ENCODE assay signal across 2 cellular contexts in the genomic region with DNA sequence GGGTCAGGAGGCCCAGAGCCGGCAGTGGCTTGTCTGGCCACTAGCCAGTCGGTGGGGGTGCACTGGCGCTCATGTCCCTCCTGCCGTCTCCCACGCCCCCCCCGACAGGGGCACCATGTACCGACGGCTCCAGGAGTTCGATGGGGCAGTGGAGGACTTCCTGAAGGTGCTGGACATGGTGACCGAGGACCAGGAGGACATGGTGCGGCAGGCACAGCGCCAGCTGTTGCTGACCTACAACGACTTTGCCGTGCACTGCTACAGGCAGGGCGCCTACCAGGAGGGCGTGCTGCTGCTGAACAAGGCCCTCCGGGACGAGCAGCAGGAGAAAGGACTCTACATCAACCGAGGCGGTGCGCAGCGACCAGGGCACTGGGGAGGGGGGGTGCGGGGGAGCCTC.
A peak's percentile ranks its signal among the peaks of the same experiment; 100 is the strongest.
TF ChIP-seq lines count a peak whose summit lies in the region.

No MANE protein-coding gene starts in this region.

TF ChIP-seq in WTC11, 78 proteins besides CTCF, POLR2A, EP300 and RAD21:
- TF ChIP-seq MXD4 (CRISPR knock-in tag; IDR thresholded peaks at IDR 0.05; ENCODE audit: borderline replicate concordance) (no peak), RELA (CRISPR knock-in tag; IDR thresholded peaks at IDR 0.05; ENCODE audit: borderline replicate concordance) (no peak), SMAD4 (CRISPR knock-in tag; IDR thresholded peaks at IDR 0.05) (no peak), GRHL2 (CRISPR knock-in tag; IDR thresholded peaks at IDR 0.05; ENCODE audit: insufficient replicate concordance, severe bottlenecking) (no peak)
- TF ChIP-seq, protein P1, sequence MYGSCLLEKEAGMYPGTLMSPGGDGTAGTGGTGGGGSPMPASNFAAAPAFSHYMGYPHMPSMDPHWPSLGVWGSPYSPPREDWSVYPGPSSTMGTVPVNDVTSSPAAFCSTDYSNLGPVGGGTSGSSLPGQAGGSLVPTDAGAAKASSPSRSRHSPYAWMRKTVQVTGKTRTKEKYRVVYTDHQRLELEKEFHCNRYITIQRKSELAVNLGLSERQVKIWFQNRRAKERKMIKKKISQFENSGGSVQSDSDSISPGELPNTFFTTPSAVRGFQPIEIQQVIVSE (CRISPR knock-in tag; IDR thresholded peaks at IDR 0.05; ENCODE audit: borderline replicate concordance) = no peak
- TF ChIP-seq, protein P2, sequence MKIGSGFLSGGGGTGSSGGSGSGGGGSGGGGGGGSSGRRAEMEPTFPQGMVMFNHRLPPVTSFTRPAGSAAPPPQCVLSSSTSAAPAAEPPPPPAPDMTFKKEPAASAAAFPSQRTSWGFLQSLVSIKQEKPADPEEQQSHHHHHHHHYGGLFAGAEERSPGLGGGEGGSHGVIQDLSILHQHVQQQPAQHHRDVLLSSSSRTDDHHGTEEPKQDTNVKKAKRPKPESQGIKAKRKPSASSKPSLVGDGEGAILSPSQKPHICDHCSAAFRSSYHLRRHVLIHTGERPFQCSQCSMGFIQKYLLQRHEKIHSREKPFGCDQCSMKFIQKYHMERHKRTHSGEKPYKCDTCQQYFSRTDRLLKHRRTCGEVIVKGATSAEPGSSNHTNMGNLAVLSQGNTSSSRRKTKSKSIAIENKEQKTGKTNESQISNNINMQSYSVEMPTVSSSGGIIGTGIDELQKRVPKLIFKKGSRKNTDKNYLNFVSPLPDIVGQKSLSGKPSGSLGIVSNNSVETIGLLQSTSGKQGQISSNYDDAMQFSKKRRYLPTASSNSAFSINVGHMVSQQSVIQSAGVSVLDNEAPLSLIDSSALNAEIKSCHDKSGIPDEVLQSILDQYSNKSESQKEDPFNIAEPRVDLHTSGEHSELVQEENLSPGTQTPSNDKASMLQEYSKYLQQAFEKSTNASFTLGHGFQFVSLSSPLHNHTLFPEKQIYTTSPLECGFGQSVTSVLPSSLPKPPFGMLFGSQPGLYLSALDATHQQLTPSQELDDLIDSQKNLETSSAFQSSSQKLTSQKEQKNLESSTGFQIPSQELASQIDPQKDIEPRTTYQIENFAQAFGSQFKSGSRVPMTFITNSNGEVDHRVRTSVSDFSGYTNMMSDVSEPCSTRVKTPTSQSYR (CRISPR knock-in tag; IDR thresholded peaks at IDR 0.05) = no peak
- TF ChIP-seq, protein P3, sequence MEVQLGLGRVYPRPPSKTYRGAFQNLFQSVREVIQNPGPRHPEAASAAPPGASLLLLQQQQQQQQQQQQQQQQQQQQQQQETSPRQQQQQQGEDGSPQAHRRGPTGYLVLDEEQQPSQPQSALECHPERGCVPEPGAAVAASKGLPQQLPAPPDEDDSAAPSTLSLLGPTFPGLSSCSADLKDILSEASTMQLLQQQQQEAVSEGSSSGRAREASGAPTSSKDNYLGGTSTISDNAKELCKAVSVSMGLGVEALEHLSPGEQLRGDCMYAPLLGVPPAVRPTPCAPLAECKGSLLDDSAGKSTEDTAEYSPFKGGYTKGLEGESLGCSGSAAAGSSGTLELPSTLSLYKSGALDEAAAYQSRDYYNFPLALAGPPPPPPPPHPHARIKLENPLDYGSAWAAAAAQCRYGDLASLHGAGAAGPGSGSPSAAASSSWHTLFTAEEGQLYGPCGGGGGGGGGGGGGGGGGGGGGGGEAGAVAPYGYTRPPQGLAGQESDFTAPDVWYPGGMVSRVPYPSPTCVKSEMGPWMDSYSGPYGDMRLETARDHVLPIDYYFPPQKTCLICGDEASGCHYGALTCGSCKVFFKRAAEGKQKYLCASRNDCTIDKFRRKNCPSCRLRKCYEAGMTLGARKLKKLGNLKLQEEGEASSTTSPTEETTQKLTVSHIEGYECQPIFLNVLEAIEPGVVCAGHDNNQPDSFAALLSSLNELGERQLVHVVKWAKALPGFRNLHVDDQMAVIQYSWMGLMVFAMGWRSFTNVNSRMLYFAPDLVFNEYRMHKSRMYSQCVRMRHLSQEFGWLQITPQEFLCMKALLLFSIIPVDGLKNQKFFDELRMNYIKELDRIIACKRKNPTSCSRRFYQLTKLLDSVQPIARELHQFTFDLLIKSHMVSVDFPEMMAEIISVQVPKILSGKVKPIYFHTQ (CRISPR knock-in tag; IDR thresholded peaks at IDR 0.05) = no peak
TF ChIP-seq in WTC11: peak in this region for 0.

TF ChIP-seq in HepG2, 621 proteins besides CTCF, POLR2A, EP300 and RAD21:
- TF ChIP-seq, protein P4, sequence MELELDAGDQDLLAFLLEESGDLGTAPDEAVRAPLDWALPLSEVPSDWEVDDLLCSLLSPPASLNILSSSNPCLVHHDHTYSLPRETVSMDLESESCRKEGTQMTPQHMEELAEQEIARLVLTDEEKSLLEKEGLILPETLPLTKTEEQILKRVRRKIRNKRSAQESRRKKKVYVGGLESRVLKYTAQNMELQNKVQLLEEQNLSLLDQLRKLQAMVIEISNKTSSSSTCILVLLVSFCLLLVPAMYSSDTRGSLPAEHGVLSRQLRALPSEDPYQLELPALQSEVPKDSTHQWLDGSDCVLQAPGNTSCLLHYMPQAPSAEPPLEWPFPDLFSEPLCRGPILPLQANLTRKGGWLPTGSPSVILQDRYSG (CRISPR knock-in tag; IDR thresholded peaks at IDR 0.05) = no peak
- TF ChIP-seq, protein P5, sequence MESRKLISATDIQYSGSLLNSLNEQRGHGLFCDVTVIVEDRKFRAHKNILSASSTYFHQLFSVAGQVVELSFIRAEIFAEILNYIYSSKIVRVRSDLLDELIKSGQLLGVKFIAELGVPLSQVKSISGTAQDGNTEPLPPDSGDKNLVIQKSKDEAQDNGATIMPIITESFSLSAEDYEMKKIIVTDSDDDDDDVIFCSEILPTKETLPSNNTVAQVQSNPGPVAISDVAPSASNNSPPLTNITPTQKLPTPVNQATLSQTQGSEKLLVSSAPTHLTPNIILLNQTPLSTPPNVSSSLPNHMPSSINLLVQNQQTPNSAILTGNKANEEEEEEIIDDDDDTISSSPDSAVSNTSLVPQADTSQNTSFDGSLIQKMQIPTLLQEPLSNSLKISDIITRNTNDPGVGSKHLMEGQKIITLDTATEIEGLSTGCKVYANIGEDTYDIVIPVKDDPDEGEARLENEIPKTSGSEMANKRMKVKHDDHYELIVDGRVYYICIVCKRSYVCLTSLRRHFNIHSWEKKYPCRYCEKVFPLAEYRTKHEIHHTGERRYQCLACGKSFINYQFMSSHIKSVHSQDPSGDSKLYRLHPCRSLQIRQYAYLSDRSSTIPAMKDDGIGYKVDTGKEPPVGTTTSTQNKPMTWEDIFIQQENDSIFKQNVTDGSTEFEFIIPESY (CRISPR knock-in tag; IDR thresholded peaks at IDR 0.05) = peak; percentile 40; the same call in 1 of the 2 replicates
- no peak for TF ChIP-seq ZNF607 (CRISPR knock-in tag; IDR thresholded peaks at IDR 0.05; ENCODE audit: borderline replicate concordance)
